1 cellular context compared by ENCODE assay signal in the genomic region with DNA sequence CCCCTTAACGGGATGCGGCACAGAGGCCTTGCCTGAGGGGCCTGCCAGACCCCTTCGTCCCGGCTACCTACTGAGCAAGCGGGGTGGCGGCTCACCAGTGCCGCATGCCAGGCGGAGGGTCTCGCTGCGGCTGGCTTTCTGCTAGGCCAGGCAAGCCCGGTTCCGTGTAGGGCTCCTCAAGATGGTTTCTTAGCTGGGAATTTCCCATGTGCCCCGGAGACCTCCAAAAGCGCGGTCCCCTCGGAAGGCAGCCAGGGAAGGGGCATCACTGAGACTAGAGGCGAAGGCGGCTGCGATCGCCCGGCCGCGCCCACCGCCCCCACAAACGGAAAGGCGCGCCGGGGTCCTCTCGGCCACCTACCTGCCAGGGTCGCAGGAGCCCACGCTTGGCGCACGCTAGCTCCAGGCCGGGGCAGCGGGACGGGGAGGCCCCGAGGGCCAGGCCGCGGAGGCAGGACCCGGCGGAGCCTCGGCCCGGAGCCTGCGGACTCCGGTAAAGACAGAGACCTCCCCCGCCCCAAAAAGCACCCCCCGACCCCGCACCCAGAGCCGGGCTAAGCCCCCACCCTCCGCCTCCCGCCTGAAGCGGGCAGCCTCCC.
A peak's percentile ranks its signal among the peaks of the same experiment; 100 is the strongest.
TF ChIP-seq lines count a peak whose summit lies in the region.

No MANE protein-coding gene starts in this region.

TF ChIP-seq in GM12878, 131 proteins besides CTCF, POLR2A, EP300 and RAD21:
- TF ChIP-seq, protein P1, sequence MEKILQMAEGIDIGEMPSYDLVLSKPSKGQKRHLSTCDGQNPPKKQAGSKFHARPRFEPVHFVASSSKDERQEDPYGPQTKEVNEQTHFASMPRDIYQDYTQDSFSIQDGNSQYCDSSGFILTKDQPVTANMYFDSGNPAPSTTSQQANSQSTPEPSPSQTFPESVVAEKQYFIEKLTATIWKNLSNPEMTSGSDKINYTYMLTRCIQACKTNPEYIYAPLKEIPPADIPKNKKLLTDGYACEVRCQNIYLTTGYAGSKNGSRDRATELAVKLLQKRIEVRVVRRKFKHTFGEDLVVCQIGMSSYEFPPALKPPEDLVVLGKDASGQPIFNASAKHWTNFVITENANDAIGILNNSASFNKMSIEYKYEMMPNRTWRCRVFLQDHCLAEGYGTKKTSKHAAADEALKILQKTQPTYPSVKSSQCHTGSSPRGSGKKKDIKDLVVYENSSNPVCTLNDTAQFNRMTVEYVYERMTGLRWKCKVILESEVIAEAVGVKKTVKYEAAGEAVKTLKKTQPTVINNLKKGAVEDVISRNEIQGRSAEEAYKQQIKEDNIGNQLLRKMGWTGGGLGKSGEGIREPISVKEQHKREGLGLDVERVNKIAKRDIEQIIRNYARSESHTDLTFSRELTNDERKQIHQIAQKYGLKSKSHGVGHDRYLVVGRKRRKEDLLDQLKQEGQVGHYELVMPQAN (conservative IDR thresholded peaks at IDR 0.05): 0 out of 2 replicates have a peak, but pooled peaks have one; percentile 37
- TF ChIP-seq, protein P2, sequence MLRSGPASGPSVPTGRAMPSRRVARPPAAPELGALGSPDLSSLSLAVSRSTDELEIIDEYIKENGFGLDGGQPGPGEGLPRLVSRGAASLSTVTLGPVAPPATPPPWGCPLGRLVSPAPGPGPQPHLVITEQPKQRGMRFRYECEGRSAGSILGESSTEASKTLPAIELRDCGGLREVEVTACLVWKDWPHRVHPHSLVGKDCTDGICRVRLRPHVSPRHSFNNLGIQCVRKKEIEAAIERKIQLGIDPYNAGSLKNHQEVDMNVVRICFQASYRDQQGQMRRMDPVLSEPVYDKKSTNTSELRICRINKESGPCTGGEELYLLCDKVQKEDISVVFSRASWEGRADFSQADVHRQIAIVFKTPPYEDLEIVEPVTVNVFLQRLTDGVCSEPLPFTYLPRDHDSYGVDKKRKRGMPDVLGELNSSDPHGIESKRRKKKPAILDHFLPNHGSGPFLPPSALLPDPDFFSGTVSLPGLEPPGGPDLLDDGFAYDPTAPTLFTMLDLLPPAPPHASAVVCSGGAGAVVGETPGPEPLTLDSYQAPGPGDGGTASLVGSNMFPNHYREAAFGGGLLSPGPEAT (IDR thresholded peaks at IDR 0.05; ENCODE audit: low read depth): 0 out of 2 replicates have a peak, but pooled peaks have one; percentile 16
- TF ChIP-seq EGR1 (IDR thresholded peaks at IDR 0.05; ENCODE audit: borderline replicate concordance in 1 of 2, low read depth in 2 of 2, low read length in 2 of 2) (peak in 1 of 2 experiments; percentile 68; a peak in 1 of 3 replicates), BHLHE40 (IDR thresholded peaks at IDR 0.05; ENCODE audit: borderline replicate concordance in 1 of 2, low read depth in 2 of 2, low read length in 1 of 2) (peak in 1 of 2 experiments; percentile 3; a peak in 1 of 4 replicates), LARP7 (IDR thresholded peaks at IDR 0.05) (peak; percentile 13; the same call in 1 of the 2 replicates), GATAD2B (conservative IDR thresholded peaks at IDR 0.05; ENCODE audit: low read depth) (peak; percentile 14; the same call in 1 of the 2 replicates), POU2F2 (IDR thresholded peaks at IDR 0.05; ENCODE audit: borderline replicate concordance, low read depth, low read length) (peak; percentile 28; the same call in 1 of the 3 replicates), YY1 (IDR thresholded peaks at IDR 0.05; ENCODE audit: low read depth, low read length) (no peak), NFYA (IDR thresholded peaks at IDR 0.05; ENCODE audit: borderline replicate concordance, low read depth, low read length) (no peak)
